13 cellular contexts compared by ENCODE assay signal in the genomic region with DNA sequence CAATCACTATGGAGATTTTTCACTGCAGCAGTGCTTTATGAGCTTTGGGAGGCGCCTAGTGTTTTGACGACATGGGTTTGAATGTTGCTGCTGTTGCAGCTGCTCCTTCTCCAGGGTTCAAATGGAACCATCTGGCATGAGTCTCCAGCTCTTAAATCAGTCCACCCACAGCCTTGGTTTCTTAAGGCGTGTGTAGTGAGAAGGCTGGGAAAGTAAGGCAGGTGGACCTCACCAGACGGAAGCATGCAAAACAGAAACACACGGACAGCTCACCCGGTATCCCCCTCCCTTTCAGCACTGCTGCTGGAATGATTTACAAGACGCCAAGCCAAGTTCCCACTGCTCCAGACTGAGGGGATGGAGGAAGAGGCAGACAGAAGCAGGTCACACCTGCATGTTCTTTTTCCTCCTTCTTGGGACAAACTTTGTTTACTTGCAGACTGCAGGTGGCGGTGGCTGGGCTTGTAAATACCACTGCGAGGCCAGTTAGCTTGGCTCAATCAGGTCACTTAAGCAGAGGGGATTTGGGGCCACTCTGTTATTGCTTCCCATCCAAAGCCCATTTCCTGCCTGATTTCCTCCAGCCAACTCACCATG. TPM values are rescaled to one million over a fixed set of nuclear protein-coding genes. Genes with fewer than 3 reads are reported as not detected.
A peak's percentile ranks its signal among the peaks of the same experiment; 100 is the strongest.
DNase-seq lines count a peak whose midpoint lies in the region; ATAC-seq and TF ChIP-seq lines count a peak whose summit lies in the region.
"Had no signal": no experiment of that assay in that cellular context is flagged by ENCODE, and none has a peak within 500 bp of the region (broad histone marks: within the 10 kb centered on the region; RNA-seq: fewer than 3 reads in every experiment).

No MANE protein-coding gene starts in this region.

- 24% methylated on average over 6 of the region's 9 CpGs for WGBS in esophagus muscularis mucosa

- peak overlapping the region; percentile 74 for H3K27ac Mint-ChIP-seq in activated naive CD4-positive, alpha-beta T cell treated with anti-CD3 and anti-CD28 coated beads, Interleukin-2, amount 10 ng/mL, durations not matched to agents 7 days and 5 days
- no peak overlapping the region for H3K27ac Mint-ChIP-seq in activated naive CD4-positive, alpha-beta T cell treated with anti-CD3 and anti-CD28 coated beads for 36 hours
- H3K27ac Mint-ChIP-seq: type B pancreatic cell had no signal

- no peaks in the 10 kb centered on the region for H3K9me3 ChIP-seq in esophagus muscularis mucosa
- H3K9me3 ChIP-seq in mucosa of descending colon: no peaks in the 10 kb centered on the region
- H3K9me3 ChIP-seq in vagina: no peaks in the 10 kb centered on the region
- H3K9me3 ChIP-seq in left lung: no peaks in the 10 kb centered on the region
- no peaks in the 10 kb centered on the region for H3K9me3 ChIP-seq in MM.1S (replicated peaks; ENCODE audit: insufficient read depth, low read length)

- TF ChIP-seq EP300 in esophagus muscularis mucosa (IDR thresholded peaks at IDR 0.05): no peak

- intact Hi-C loops in activated naive CD4-positive, alpha-beta T cell treated with anti-CD3 and anti-CD28 coated beads for 36 hours (cut with micrococcal nuclease): no loop called here
- intact Hi-C loops in esophagus muscularis mucosa (cut with DNase I): no loop called here
- intact Hi-C loops in mucosa of descending colon (cut with DNase I, micrococcal nuclease): no loop called here
- intact Hi-C loops in vagina (cut with DNase I): no loop called here
- intact Hi-C loops in left lung (cut with DNase I): no loop called here

- peak; percentile 79 for ATAC-seq in mucosa of descending colon
- no peak for ATAC-seq in left lung
- ATAC-seq: activated CD4-positive, CD25-positive, alpha-beta regulatory T cell treated with anti-CD3 and anti-CD28 coated beads, Interleukin-2, amount 50 U/mL, for 24 hours had no signal

- peaks cover 49% of the 10 kb centered on the region for H3K4me1 Mint-ChIP-seq in activated naive CD4-positive, alpha-beta T cell treated with anti-CD3 and anti-CD28 coated beads, Interleukin-2, amount 10 ng/mL, durations not matched to agents 7 days and 5 days
- no peaks in the 10 kb centered on the region for H3K4me1 Mint-ChIP-seq in activated naive CD4-positive, alpha-beta T cell treated with anti-CD3 and anti-CD28 coated beads for 36 hours (ENCODE audit: low read depth)

- H3K27ac ChIP-seq in esophagus muscularis mucosa (replicated peaks in 1 of 4): peak overlapping the region; percentile 60 to 89 (median 86)
- H3K27ac ChIP-seq in vagina: peak overlapping the region; percentile 3
- H3K27ac ChIP-seq in left lung: no peak overlapping the region
- no peak overlapping the region for H3K27ac ChIP-seq in MM.1S (ENCODE audit: low read length)

- H3K4me1 ChIP-seq in esophagus muscularis mucosa (peaks cover 12 to 89% (median 78%) of the 10 kb centered on the region in 4 donors), mucosa of descending colon (ENCODE audit: low read depth) (peaks cover 9% of the 10 kb centered on the region), vagina (no peaks in the 10 kb centered on the region), left lung (peaks cover 5 to 25% of the 10 kb centered on the region in 2 donors), MM.1S (ENCODE audit: low read length) (no peaks in the 10 kb centered on the region)

- no peak overlapping the region for H3K4me3 Mint-ChIP-seq in activated naive CD4-positive, alpha-beta T cell treated with anti-CD3 and anti-CD28 coated beads, Interleukin-2, amount 10 ng/mL, durations not matched to agents 7 days and 5 days
- no peak overlapping the region for H3K4me3 Mint-ChIP-seq in activated naive CD4-positive, alpha-beta T cell treated with anti-CD3 and anti-CD28 coated beads for 36 hours
- H3K4me3 Mint-ChIP-seq: type B pancreatic cell had no signal

- no peak for DNase-seq in activated naive CD4-positive, alpha-beta T cell treated with anti-CD3 and anti-CD28 coated beads, Interleukin-2, amount 10 ng/mL, durations not matched to agents 7 days and 5 days
- DNase-seq in activated naive CD4-positive, alpha-beta T cell treated with anti-CD3 and anti-CD28 coated beads for 36 hours: no peak
- DNase-seq in esophagus muscularis mucosa (ENCODE audit: extremely low spot score): no peak
- peak in 1 of 3 donors; percentile 40 for DNase-seq in mucosa of descending colon
- no peak for DNase-seq in vagina (ENCODE audit: extremely low spot score in 2 of 2)
- DNase-seq in amniotic stem cell (lab: John Stamatoyannopoulos, UW): no peak
- no peak for DNase-seq in left lung
- DNase-seq in MM.1S: no peak
- DNase-seq: activated gamma-delta T cell treated with Interleukin-2 at 50 U/mL for 16 hours, DND-41, Kasumi-1 had no signal

- CTCF ChIA-PET in activated naive CD4-positive, alpha-beta T cell treated with anti-CD3 and anti-CD28 coated beads, Interleukin-2, amount 10 ng/mL, durations not matched to agents 7 days and 5 days (lab: Charles Lee): interaction anchor here (1.1 kb wide), 1 partner anchor 190 kb away, joined by 3 read pairs; no protein-coding TSS in a partner anchor
- CTCF ChIA-PET in activated naive CD4-positive, alpha-beta T cell treated with anti-CD3 and anti-CD28 coated beads for 36 hours (lab: Charles Lee): interaction anchor here (1.3 kb wide), 1 partner anchor 8 kb away, joined by 3 read pairs; no protein-coding TSS in a partner anchor

- no peak for TF ChIP-seq POLR2A in esophagus muscularis mucosa (IDR thresholded peaks at IDR 0.05; ENCODE audit: low read depth)
- TF ChIP-seq POLR2A in vagina (IDR thresholded peaks at IDR 0.05): no peak

- no peaks in the 10 kb centered on the region for H3F3A ChIP-seq in MM.1S (ENCODE audit: insufficient read depth, low read length)

- peaks cover 0 to 15% (median 3%) of the 10 kb centered on the region in 4 donors for H3K36me3 ChIP-seq in esophagus muscularis mucosa
- H3K36me3 ChIP-seq in mucosa of descending colon (ENCODE audit: low read depth): no peaks in the 10 kb centered on the region
- no peaks in the 10 kb centered on the region for H3K36me3 ChIP-seq in vagina
- H3K36me3 ChIP-seq in left lung: no peaks in the 10 kb centered on the region
- no peaks in the 10 kb centered on the region for H3K36me3 ChIP-seq in MM.1S (replicated peaks; ENCODE audit: insufficient read depth, low read length)

- H3K9ac ChIP-seq in MM.1S (ENCODE audit: low read length): no peak overlapping the region

- H4K20me1 ChIP-seq in MM.1S (ENCODE audit: insufficient read depth, low read length): no peaks in the 10 kb centered on the region

- H3K4me2 ChIP-seq in MM.1S (ENCODE audit: low read depth, low read length): no peak overlapping the region

- H3K9me2 ChIP-seq in MM.1S (replicated peaks; ENCODE audit: insufficient read depth, low read length): no peaks in the 10 kb centered on the region

- H3K4me3 ChIP-seq in esophagus muscularis mucosa (no peak overlapping the region), mucosa of descending colon (no peak overlapping the region), vagina (no peak overlapping the region), left lung (no peak overlapping the region), MM.1S (ENCODE audit: low read length) (no peak overlapping the region)

- no peak overlapping the region for H2AFZ ChIP-seq in MM.1S (ENCODE audit: low read length)

- no peaks in the 10 kb centered on the region for H3K9me3 Mint-ChIP-seq in activated naive CD4-positive, alpha-beta T cell treated with anti-CD3 and anti-CD28 coated beads, Interleukin-2, amount 10 ng/mL, durations not matched to agents 7 days and 5 days
- H3K9me3 Mint-ChIP-seq in activated naive CD4-positive, alpha-beta T cell treated with anti-CD3 and anti-CD28 coated beads for 36 hours: no peaks in the 10 kb centered on the region
- H3K9me3 Mint-ChIP-seq: type B pancreatic cell had no signal

- H3K79me2 ChIP-seq in MM.1S (ENCODE audit: low read length): no peaks in the 10 kb centered on the region

- H3K27me3 ChIP-seq in esophagus muscularis mucosa (no peaks in the 10 kb centered on the region), vagina (no peaks in the 10 kb centered on the region), left lung (no peaks in the 10 kb centered on the region), MM.1S (replicated peaks; ENCODE audit: insufficient read depth, low read length) (no peaks in the 10 kb centered on the region)

- H3K36me3 Mint-ChIP-seq in activated naive CD4-positive, alpha-beta T cell treated with anti-CD3 and anti-CD28 coated beads, Interleukin-2, amount 10 ng/mL, durations not matched to agents 7 days and 5 days: peaks cover 81% of the 10 kb centered on the region
- H3K36me3 Mint-ChIP-seq in activated naive CD4-positive, alpha-beta T cell treated with anti-CD3 and anti-CD28 coated beads for 36 hours (ENCODE audit: low read depth): peaks cover 6% of the 10 kb centered on the region

- H3K27me3 Mint-ChIP-seq in activated naive CD4-positive, alpha-beta T cell treated with anti-CD3 and anti-CD28 coated beads, Interleukin-2, amount 10 ng/mL, durations not matched to agents 7 days and 5 days: no peaks in the 10 kb centered on the region
- no peaks in the 10 kb centered on the region for H3K27me3 Mint-ChIP-seq in activated naive CD4-positive, alpha-beta T cell treated with anti-CD3 and anti-CD28 coated beads for 36 hours (ENCODE audit: low read depth)

- TF ChIP-seq CTCF in esophagus muscularis mucosa (IDR thresholded peaks at IDR 0.05) (no peak), mucosa of descending colon (IDR thresholded peaks at IDR 0.05) (no peak), vagina (IDR thresholded peaks at IDR 0.05) (no peak), left lung (IDR thresholded peaks at IDR 0.05) (no peak), MM.1S (IDR thresholded peaks at IDR 0.05; ENCODE audit: low read length) (no peak)

RNA-seq across cellular contexts. Expression of gene ADAM19, which starts 47.4 kb away (rescaled TPM):
- total RNA-seq in activated naive CD4-positive, alpha-beta T cell treated with anti-CD3 and anti-CD28 coated beads for 36 hours: 10 to 100 TPM; 37.3 to 39.3 TPM
- 10 to 100 TPM; 25.0 to 43.6 (median 28.1) TPM for total RNA-seq in esophagus muscularis mucosa
- 10 to 100 TPM in 1 of 3 donors, 1 to 10 TPM in 2; 6.4 to 32.6 (median 8.9) TPM for total RNA-seq in mucosa of descending colon
- 4.9 TPM for total RNA-seq in vagina
- total RNA-seq in left lung: 10 to 100 TPM; 17.1 to 20.8 TPM

Comparison
In these comparisons a context has a peak if more than half of its experiments do, and no peak if none do; other contexts are left out.
1. H3K27ac ChIP-seq: peak in esophagus muscularis mucosa (4 of 4) and vagina (single experiment); none in left lung (0 of 2) and MM.1S (single experiment).